Comparison of ENCODE assay signal across 9 cellular contexts in genomic region chr1:7470904-7471638, GRCh38.
DNase-seq lines count a peak whose midpoint lies in the region; ATAC-seq and TF ChIP-seq lines count a peak whose summit lies in the region.
"Had no signal": no experiment of that assay in that cellular context is flagged by ENCODE, and none has a peak within 500 bp of the region (broad histone marks: within the 10 kb centered on the region; RNA-seq: fewer than 3 reads in every experiment).

No MANE protein-coding gene starts in this region.

- TF ChIP-seq CTCF in heart left ventricle (IDR thresholded peaks at IDR 0.05) (no peak), spleen (IDR thresholded peaks at IDR 0.05 in 8 of 11, conservative IDR thresholded peaks at IDR 0.05 in 3 of 11) (no peak)

- DNase-seq in HCEC 1CT (peak; percentile 99), T1000 (lab: John Stamatoyannopoulos, UW) (peak; percentile 96), heart left ventricle (peak; percentile 53 to 92 (median 73)), spleen (no peak), NCI-H82 (lab: John Stamatoyannopoulos, UW) (no peak), NCI-H1436 (lab: John Stamatoyannopoulos, UW) (no peak), NCI-H1930 (lab: John Stamatoyannopoulos, UW) (no peak)
- DNase-seq: occipital lobe had no signal

- H3K27ac ChIP-seq in heart left ventricle (peak overlapping the region in 3 of 12 donors; percentile 2 to 57 (median 22)), spleen (peak overlapping the region; percentile 48 to 87 (median 80))

- ATAC-seq in heart left ventricle: peak; percentile 26 to 95 (median 82)
- no peak for ATAC-seq in HG03159 (IDR thresholded peaks at IDR 0.05; ENCODE audit: unreplicated experiment)

- H3K36me3 ChIP-seq in heart left ventricle (no peaks in the 10 kb centered on the region), spleen (no peaks in the 10 kb centered on the region)

- H3K4me3 ChIP-seq in heart left ventricle (no peak overlapping the region), spleen (no peak overlapping the region)

- H3K9me3 ChIP-seq in heart left ventricle (no peaks in the 10 kb centered on the region), spleen (no peaks in the 10 kb centered on the region)

- TF ChIP-seq POLR2A in heart left ventricle (IDR thresholded peaks at IDR 0.05): no peak
- no peak for TF ChIP-seq POLR2A in spleen (IDR thresholded peaks at IDR 0.05)

- WGBS in heart left ventricle, 4 donors: 48 to 57% (median 52%) methylated on average over 11 to 12 of the region's 12 CpGs
- WGBS in spleen, 5 donors: 44 to 76% (median 74%) methylated on average over 12 of the region's 12 CpGs

- H3K27me3 ChIP-seq in heart left ventricle (no peaks in the 10 kb centered on the region), spleen (replicated peaks in 1 of 7) (no peaks in the 10 kb centered on the region)

- intact Hi-C loops in heart left ventricle (cut with DNase I): no loop called here
- intact Hi-C loops in spleen (cut with DNase I; ENCODE audit: low total_unique reads): no loop called here

- H3K4me1 ChIP-seq in heart left ventricle (peaks cover 0 to 14% (median 7%) of the 10 kb centered on the region in 12 donors), spleen (peaks cover 7 to 44% (median 30%) of the 10 kb centered on the region in 6 donors)

Comparison
In these comparisons a context has a peak if more than half of its experiments do, and no peak if none do; other contexts are left out.
1. DNase-seq: peak in HCEC 1CT (single experiment), T1000 (single experiment) and heart left ventricle (5 of 5); none in spleen (single experiment), NCI-H82 (single experiment), NCI-H1436 (single experiment) and NCI-H1930 (0 of 2).